In genomic region chrX:1451251-1451675, GRCh38 we compare ENCODE assay signal across 11 cellular contexts. TPM values are rescaled to one million over a fixed set of nuclear protein-coding genes. Genes with fewer than 3 reads are reported as not detected.
DNase-seq lines count a peak whose midpoint lies in the region; ATAC-seq and TF ChIP-seq lines count a peak whose summit lies in the region.
"Had no signal": no experiment of that assay in that cellular context is flagged by ENCODE, and none has a peak within 500 bp of the region (broad histone marks: within the 10 kb centered on the region; RNA-seq: fewer than 3 reads in every experiment).

No MANE protein-coding gene starts in this region.

- peaks cover 31% of the 10 kb centered on the region for H3K4me1 Mint-ChIP-seq in activated T-cell treated with anti-CD3 and anti-CD28 coated beads, Interleukin-2, amount 50 U/mL, for 24 hours (ENCODE audit: low read depth)
- peaks cover 10% of the 10 kb centered on the region for H3K4me1 Mint-ChIP-seq in T-helper 17 cell
- H3K4me1 Mint-ChIP-seq in stimulated activated effector memory CD8-positive, alpha-beta T cell treated with anti-CD3 and anti-CD28 coated beads, Interleukin-12 subunit alpha, Interleukin-12 subunit beta, amount 100 ng/mL, for 72 hours, result peaks cover 55% of the 10 kb centered on the region

- H3K9me3 ChIP-seq in T-helper 17 cell (ENCODE audit: control insufficient read depth, low read length, poor library complexity, severe bottlenecking), result no peaks in the 10 kb centered on the region

- peak overlapping the region; percentile 91 for H3K4me3 Mint-ChIP-seq in activated T-cell treated with anti-CD3 and anti-CD28 coated beads, Interleukin-2, amount 50 U/mL, for 24 hours
- H3K4me3 Mint-ChIP-seq in T-helper 17 cell, result peak overlapping the region; percentile 92
- H3K4me3 Mint-ChIP-seq in stimulated activated effector memory CD8-positive, alpha-beta T cell treated with anti-CD3 and anti-CD28 coated beads, Interleukin-12 subunit alpha, Interleukin-12 subunit beta, amount 100 ng/mL, for 72 hours, result peak overlapping the region; percentile 84

- DNase-seq in activated T-cell treated with anti-CD3 and anti-CD28 coated beads, Interleukin-2, amount 50 U/mL, for 24 hours, result peak; percentile 33
- DNase-seq in activated T-cell treated with anti-CD3 and anti-CD28 coated beads for 4 hours (no peak), T-helper 17 cell (no peak), fibroblast of villous mesenchyme (ENCODE audit: low read depth) (no peak), superior temporal gyrus (ENCODE audit: extremely low spot score) (no peak)
- peak in 1 of 2 donors; percentile 65 for DNase-seq in stimulated activated effector memory CD8-positive, alpha-beta T cell treated with anti-CD3 and anti-CD28 coated beads, Interleukin-12 subunit alpha, Interleukin-12 subunit beta, amount 100 ng/mL, for 72 hours (ENCODE audit: low spot score in 2 of 2)
- DNase-seq: central memory CD4-positive, alpha-beta T cell; kidney glomerular epithelial cell; NCI-H2081 treated with DMSO at 0.1 percent for 48 hours had no signal

- TF ChIP-seq CTCF in fibroblast of villous mesenchyme (IDR thresholded peaks at IDR 0.05; ENCODE audit: insufficient read depth, low read depth, low read length), result no peak

- no peaks in the 10 kb centered on the region for H3K27me3 Mint-ChIP-seq in activated T-cell treated with anti-CD3 and anti-CD28 coated beads, Interleukin-2, amount 50 U/mL, for 24 hours
- H3K27me3 Mint-ChIP-seq in T-helper 17 cell, result no peaks in the 10 kb centered on the region

- peak overlapping the region; percentile 69 for H3K27ac Mint-ChIP-seq in activated T-cell treated with anti-CD3 and anti-CD28 coated beads, Interleukin-2, amount 50 U/mL, for 24 hours
- H3K27ac Mint-ChIP-seq in T-helper 17 cell, result peak overlapping the region; percentile 81
- H3K27ac Mint-ChIP-seq in stimulated activated effector memory CD8-positive, alpha-beta T cell treated with anti-CD3 and anti-CD28 coated beads, Interleukin-12 subunit alpha, Interleukin-12 subunit beta, amount 100 ng/mL, for 72 hours, result peak overlapping the region; percentile 78

- H3K36me3 Mint-ChIP-seq in activated T-cell treated with anti-CD3 and anti-CD28 coated beads, Interleukin-2, amount 50 U/mL, for 24 hours (ENCODE audit: low read depth), result peaks cover 40% of the 10 kb centered on the region
- peaks cover 2% of the 10 kb centered on the region for H3K36me3 Mint-ChIP-seq in T-helper 17 cell (ENCODE audit: low read depth)
- H3K36me3 Mint-ChIP-seq in stimulated activated effector memory CD8-positive, alpha-beta T cell treated with anti-CD3 and anti-CD28 coated beads, Interleukin-12 subunit alpha, Interleukin-12 subunit beta, amount 100 ng/mL, for 72 hours, result peaks cover 56% of the 10 kb centered on the region

- peaks cover 30% of the 10 kb centered on the region for H3K9me3 Mint-ChIP-seq in activated T-cell treated with anti-CD3 and anti-CD28 coated beads, Interleukin-2, amount 50 U/mL, for 24 hours
- H3K9me3 Mint-ChIP-seq in stimulated activated effector memory CD8-positive, alpha-beta T cell treated with anti-CD3 and anti-CD28 coated beads, Interleukin-12 subunit alpha, Interleukin-12 subunit beta, amount 100 ng/mL, for 72 hours, result peaks cover 13% of the 10 kb centered on the region

- peak overlapping the region; percentile 97 for H3K4me3 ChIP-seq in fibroblast of villous mesenchyme (ENCODE audit: low read depth, low read length)

- ATAC-seq in T-helper 17 cell, result no peak
- no peak for ATAC-seq in stimulated activated effector memory CD8-positive, alpha-beta T cell treated with anti-CD3 and anti-CD28 coated beads, Interleukin-12 subunit alpha, Interleukin-12 subunit beta, amount 100 ng/mL, for 72 hours
- no peak for ATAC-seq in HG03565 (IDR thresholded peaks at IDR 0.05; ENCODE audit: unreplicated experiment)
- no peak for ATAC-seq in HG03097 (IDR thresholded peaks at IDR 0.05; ENCODE audit: low FRiP score, unreplicated experiment)

RNA-seq across cellular contexts. Expression of gene ASMTL, which starts 1.4 kb away (rescaled TPM):
- total RNA-seq in T-helper 17 cell (10 to 100 TPM; 33.8 to 34.6 TPM), fibroblast of villous mesenchyme (16.4 and 23.2 TPM in 2 replicates)

RNA-seq across cellular contexts. Expression of gene SLC25A6, which starts 59.4 kb away (rescaled TPM):
- total RNA-seq in T-helper 17 cell (100 to 1,000 TPM; 314 to 329 TPM), fibroblast of villous mesenchyme (123 and 170 TPM in 2 replicates)
